8 cellular contexts compared by ENCODE assay signal in genomic region chr14:53953828-53954550, GRCh38. TPM values are rescaled to one million over a fixed set of nuclear protein-coding genes. Genes with fewer than 3 reads are reported as not detected.
DNase-seq lines count a peak whose midpoint lies in the region; ATAC-seq, FAIRE-seq and TF ChIP-seq lines count a peak whose summit lies in the region.

No MANE protein-coding gene starts in this region.

- TF ChIP-seq CTCF in endothelial cell of umbilical vein (IDR thresholded peaks at IDR 0.05; ENCODE audit: extremely low read depth in 1 of 2, insufficient read depth in 1 of 2, low read depth in 1 of 2, low read length in 2 of 2), result no peak

- no peaks in the 10 kb centered on the region for H3K9me1 ChIP-seq in endothelial cell of umbilical vein (replicated peaks; ENCODE audit: control insufficient read depth, extremely low read depth, insufficient read depth, low read length)

- H3K9ac ChIP-seq in endothelial cell of umbilical vein (replicated peaks; ENCODE audit: extremely low read depth, insufficient read depth, low read length), result peak overlapping the region; percentile 77
- peak overlapping the region; percentile 69 for H3K9ac ChIP-seq in mucosa of stomach (ENCODE audit: low read length)

- peak; percentile 60 for FAIRE-seq in endothelial cell of umbilical vein (lab: Jason Lieb, UNC)

- H4K20me1 ChIP-seq in endothelial cell of umbilical vein (replicated peaks; ENCODE audit: control insufficient read depth, extremely low read depth, insufficient read depth, low read length), result peaks cover 3% of the 10 kb centered on the region

- H3K4me2 ChIP-seq in endothelial cell of umbilical vein (ENCODE audit: insufficient read depth, low read length), result peak overlapping the region; percentile 58

- H3K27me3 Mint-ChIP-seq in activated naive CD4-positive, alpha-beta T cell treated with anti-CD3 and anti-CD28 coated beads for 36 hours (ENCODE audit: low read depth), result peaks cover 65% of the 10 kb centered on the region

- peaks cover 71% of the 10 kb centered on the region for H3K79me2 ChIP-seq in endothelial cell of umbilical vein (ENCODE audit: control insufficient read depth, insufficient read depth, low read length)

- peak overlapping the region; percentile 75 for H3K4me3 ChIP-seq in SJCRH30
- peak overlapping the region; percentile 77 to 86 (median 80) for H3K4me3 ChIP-seq in endothelial cell of umbilical vein (replicated peaks in 1 of 3; ENCODE audit: insufficient read depth in 1 of 3, low read depth in 1 of 3, low read length in 3 of 3)
- H3K4me3 ChIP-seq in mucosa of stomach (ENCODE audit: low read length), result peak overlapping the region; percentile 41

- no TSS peak for BruUV-seq in endothelial cell of umbilical vein (replicated peaks; lab: Mats Ljungman, UMichigan)

- ATAC-seq in GM18517 (IDR thresholded peaks at IDR 0.05; ENCODE audit: unreplicated experiment) (no peak), GM19395 (IDR thresholded peaks at IDR 0.05; ENCODE audit: unreplicated experiment) (no peak)

- H3K27ac ChIP-seq in SJCRH30 (peak overlapping the region; percentile 85), endothelial cell of umbilical vein (ENCODE audit: insufficient read depth, low read depth, low read length) (peak overlapping the region; percentile 65)

- peaks cover 35% of the 10 kb centered on the region for H3K4me1 Mint-ChIP-seq in activated naive CD4-positive, alpha-beta T cell treated with anti-CD3 and anti-CD28 coated beads for 36 hours (ENCODE audit: low read depth)

- intact Hi-C loops in activated naive CD4-positive, alpha-beta T cell treated with anti-CD3 and anti-CD28 coated beads for 36 hours (cut with micrococcal nuclease), result no loop called here
- intact Hi-C loops in endothelial cell of umbilical vein (cut with micrococcal nuclease), result loop anchor here (1.0 to 5.0 kb wide), 8 partner anchors 64 to 587 kb away; no protein-coding TSS in a partner anchor

- H3K4me1 ChIP-seq in SJCRH30 (peaks cover 7% of the 10 kb centered on the region; the same call in 1 of the 2 replicates), endothelial cell of umbilical vein (ENCODE audit: control insufficient read depth, extremely low read depth, insufficient read depth, low read length) (peaks cover 29% of the 10 kb centered on the region), mucosa of stomach (ENCODE audit: control insufficient read depth, insufficient read depth, low read length) (peaks cover 28% of the 10 kb centered on the region)

- H3K27me3 ChIP-seq in SJCRH30 (no peaks in the 10 kb centered on the region), endothelial cell of umbilical vein (ENCODE audit: control insufficient read depth in 2 of 2, insufficient read depth in 2 of 2, low read length in 2 of 2) (no peaks in the 10 kb centered on the region), mucosa of stomach (ENCODE audit: control insufficient read depth, insufficient read depth, low read length) (peaks cover 62% of the 10 kb centered on the region)

- H3K36me3 ChIP-seq in SJCRH30 (peaks cover 26% of the 10 kb centered on the region), endothelial cell of umbilical vein (ENCODE audit: control insufficient read depth in 2 of 2, extremely low read depth in 1 of 2, insufficient read depth in 2 of 2, low read length in 2 of 2) (peaks cover 29 to 39% of the 10 kb centered on the region in 2 experiments), mucosa of stomach (ENCODE audit: control insufficient read depth, insufficient read depth, low read length) (no peaks in the 10 kb centered on the region)

- H2AFZ ChIP-seq in endothelial cell of umbilical vein (ENCODE audit: low read depth, low read length), result peak overlapping the region; percentile 18

- CTCF ChIA-PET in activated naive CD4-positive, alpha-beta T cell treated with anti-CD3 and anti-CD28 coated beads for 36 hours (lab: Charles Lee), result interaction anchor here (0.7 kb wide), 1 partner anchor 9 kb away, joined by 3 read pairs; no protein-coding TSS in a partner anchor
- CTCF ChIA-PET in endothelial cell of umbilical vein (lab: Charles Lee), result interaction anchor here (0.6 to 9.0 kb wide), 21 partner anchors 10 to 416 kb away, joined by 3 to 164 read pairs (median 11); no protein-coding TSS in a partner anchor

- no peaks in the 10 kb centered on the region for H3K9me3 Mint-ChIP-seq in activated naive CD4-positive, alpha-beta T cell treated with anti-CD3 and anti-CD28 coated beads for 36 hours

- peak overlapping the region; percentile 71 for H3K4me3 Mint-ChIP-seq in activated naive CD4-positive, alpha-beta T cell treated with anti-CD3 and anti-CD28 coated beads for 36 hours

- peak; percentile 91 for TF ChIP-seq POLR2A in endothelial cell of umbilical vein (IDR thresholded peaks at IDR 0.05; ENCODE audit: low read depth, low read length)

- H3K27ac Mint-ChIP-seq in activated naive CD4-positive, alpha-beta T cell treated with anti-CD3 and anti-CD28 coated beads for 36 hours, result no peak overlapping the region

- H3K36me3 Mint-ChIP-seq in activated naive CD4-positive, alpha-beta T cell treated with anti-CD3 and anti-CD28 coated beads for 36 hours (ENCODE audit: low read depth), result no peaks in the 10 kb centered on the region

- POLR2A ChIA-PET in endothelial cell of umbilical vein (lab: Charles Lee), result interaction anchor here (0.6 to 2.1 kb wide), 18 partner anchors 9 to 415 kb away, joined by 3 to 12 read pairs (median 4); no protein-coding TSS in a partner anchor

- no peak for DNase-seq in activated naive CD4-positive, alpha-beta T cell treated with anti-CD3 and anti-CD28 coated beads for 36 hours
- no peak for DNase-seq in activated naive CD4-positive, alpha-beta T cell treated with anti-CD3 and anti-CD28 coated beads, Interleukin-2, amount 50 U/mL, for 16 hours
- DNase-seq in SJCRH30 (peak; percentile 74 to 78), endothelial cell of umbilical vein (ENCODE audit: low read depth, low spot score) (no peak), GM19240 (ENCODE audit: insufficient read length, low spot score) (no peak)

- dilution Hi-C loops in endothelial cell of umbilical vein (cut with MboI; ENCODE audit: extremely low pct_ligation_motif_present, low sequenced_read_pairs), result no loop called here

- no peaks in the 10 kb centered on the region for H3K9me3 ChIP-seq in SJCRH30 (replicated peaks)
- no peaks in the 10 kb centered on the region for H3K9me3 ChIP-seq in endothelial cell of umbilical vein (replicated peaks; ENCODE audit: control insufficient read depth, insufficient read depth, low read length)
- H3K9me3 ChIP-seq in mucosa of stomach (ENCODE audit: control insufficient read depth, low read length), result no peaks in the 10 kb centered on the region

TF ChIP-seq in endothelial cell of umbilical vein, 7 proteins besides CTCF, POLR2A, EP300 and RAD21:
- TF ChIP-seq GATA2 (IDR thresholded peaks at IDR 0.05; ENCODE audit: insufficient read depth, insufficient read length, low read depth, low read length) (no peak), FOS (IDR thresholded peaks at IDR 0.05; ENCODE audit: borderline replicate concordance, insufficient read depth, low read length) (no peak), POLR2AphosphoS5 (IDR thresholded peaks at IDR 0.05; ENCODE audit: insufficient read depth, low read depth, low read length) (peak; percentile 55)

RNA-seq across cellular contexts. Expression of gene BMP4, which starts 2.6 kb away (rescaled TPM):
- not detected for total RNA-seq in activated naive CD4-positive, alpha-beta T cell treated with anti-CD3 and anti-CD28 coated beads for 36 hours
- 42.5 and 42.9 TPM in 2 replicates for total RNA-seq in SJCRH30 (2014; rRNA removed; shearing (Covaris generic))
- 201 and 238 TPM in 2 replicates for total RNA-seq in endothelial cell of umbilical vein
- 298 and 311 TPM in 2 replicates for polyA plus RNA-seq in endothelial cell of umbilical vein
- polyA plus RNA-seq in endothelial cell of umbilical vein (2011; cell fraction: cytosol; rRNA removed), result 258 and 307 TPM in 2 replicates
- polyA plus RNA-seq in endothelial cell of umbilical vein (2011; cell fraction: nucleus; rRNA removed), result 187 and 237 TPM in 2 replicates
- polyA plus RNA-seq in endothelial cell of umbilical vein (2012), result 178 and 199 TPM in 2 replicates
- 300 and 367 TPM in 2 replicates for polyA minus RNA-seq in endothelial cell of umbilical vein
- not detected for polyA minus RNA-seq in endothelial cell of umbilical vein (2011; cell fraction: cytosol; rRNA and poly(A)+ RNA removed)
- polyA minus RNA-seq in endothelial cell of umbilical vein (2011; cell fraction: nucleus; rRNA and poly(A)+ RNA removed), result 100 and 117 TPM in 2 replicates

Comparison
In these comparisons a context has a peak if more than half of its experiments do, and no peak if none do; other contexts are left out.
1. DNase-seq: peak in SJCRH30 (2 of 2); none in activated naive CD4-positive, alpha-beta T cell treated with anti-CD3 and anti-CD28 coated beads for 36 hours (single experiment), activated naive CD4-positive, alpha-beta T cell treated with anti-CD3 and anti-CD28 coated beads, Interleukin-2, amount 50 U/mL, for 16 hours (single experiment), endothelial cell of umbilical vein (single experiment) and GM19240 (single experiment).
2. RNA of gene BMP4, which starts 2.6 kb away (total RNA-seq): 201 to 238 TPM in endothelial cell of umbilical vein and 42.5 to 42.9 TPM in SJCRH30; not detected in activated naive CD4-positive, alpha-beta T cell treated with anti-CD3 and anti-CD28 coated beads for 36 hours; every median in the first group is over 10 times any median in the second.
3. Peak in every context shown above with its lines, with median percentiles within 50 percentile points of each other: H3K4me3 ChIP-seq.